16 cellular contexts compared by ENCODE assay signal in the genomic region with DNA sequence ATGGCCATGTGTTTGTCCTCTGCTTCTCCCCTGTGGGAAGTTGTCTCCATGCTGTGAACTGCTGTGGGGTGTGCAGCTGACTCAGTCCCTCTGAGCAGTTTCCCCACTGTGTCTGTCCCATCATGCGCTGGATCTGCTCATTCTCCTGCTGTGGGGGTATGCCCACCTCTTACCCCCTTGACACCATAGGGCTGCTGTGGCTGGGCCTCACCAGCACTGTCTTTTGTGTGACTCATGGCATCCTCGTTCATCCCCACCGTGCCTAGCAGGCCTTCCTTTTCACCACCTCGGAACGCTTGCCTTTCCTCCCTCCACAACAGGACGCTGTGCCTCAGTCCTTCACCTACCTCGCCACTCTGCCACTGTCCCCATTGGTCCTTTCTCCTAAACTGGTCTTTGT. TPM values are rescaled to one million over a fixed set of nuclear protein-coding genes. Genes with fewer than 3 reads are reported as not detected.
A peak's percentile ranks its signal among the peaks of the same experiment; 100 is the strongest.
DNase-seq lines count a peak whose midpoint lies in the region; ATAC-seq and TF ChIP-seq lines count a peak whose summit lies in the region.
"Had no signal": no experiment of that assay in that cellular context is flagged by ENCODE, and none has a peak within 500 bp of the region (broad histone marks: within the 10 kb centered on the region; RNA-seq: fewer than 3 reads in every experiment).

No MANE protein-coding gene starts in this region.

- POLR2A ChIA-PET in CD4-positive, alpha-beta T cell (lab: Charles Lee): interaction anchor here (1.3 kb wide), 1 partner anchor 247 kb away, joined by 5 read pairs; no protein-coding TSS in a partner anchor

- no peaks in the 10 kb centered on the region for H3K9me3 ChIP-seq in CD4-positive, alpha-beta T cell (ENCODE audit: control insufficient read depth, low read length)
- no peaks in the 10 kb centered on the region for H3K9me3 ChIP-seq in mesodermal cell (ENCODE audit: control insufficient read depth, low read length)
- H3K9me3 ChIP-seq: gastroesophageal sphincter had no signal

- no peak for ATAC-seq in CD4-positive, alpha-beta T cell (ENCODE audit: poor library complexity)
- ATAC-seq in GM23338: no peak
- ATAC-seq in GM21619 (IDR thresholded peaks at IDR 0.05; ENCODE audit: unreplicated experiment): no peak
- ATAC-seq in GM21526 (IDR thresholded peaks at IDR 0.05; ENCODE audit: low FRiP score, unreplicated experiment): no peak
- ATAC-seq: gastroesophageal sphincter had no signal

- peaks cover 16% of the 10 kb centered on the region; the same call in 1 of the 2 replicates for H3F3A ChIP-seq in GM23338 (replicated peaks; ENCODE audit: low read depth)

- peak overlapping the region; percentile 47 for H3K27ac ChIP-seq in CD4-positive, alpha-beta T cell (ENCODE audit: low read depth, low read length)
- H3K27ac ChIP-seq in GM23338 (ENCODE audit: low read depth) (peak overlapping the region; percentile 50; the same call in 1 of the 2 replicates), mesodermal cell (ENCODE audit: low read depth, low read length, severe bottlenecking) (peak overlapping the region; percentile 13)
- H3K27ac ChIP-seq: gastroesophageal sphincter, RWPE1 had no signal

- H3K4me3 ChIP-seq in GM23338: no peak overlapping the region
- H3K4me3 ChIP-seq in mesodermal cell (ENCODE audit: extremely low read depth, insufficient read depth, low read length, poor library complexity, severe bottlenecking): no peak overlapping the region
- H3K4me3 ChIP-seq: gastroesophageal sphincter had no signal

- no peak overlapping the region for H3K4me2 ChIP-seq in GM23338

- H3K4me1 Mint-ChIP-seq in CD4-positive, alpha-beta T cell (ENCODE audit: low read depth): peaks cover 52% of the 10 kb centered on the region
- H3K4me1 Mint-ChIP-seq in GM23338: peaks cover 7% of the 10 kb centered on the region
- H3K4me1 Mint-ChIP-seq in activated T-helper 2 cell treated with anti-CD3 and anti-CD28 coated beads, Interferon-gamma antibody, Interleukin-2, Interleukin-4, amounts not matched to agents 10 μg/mL and 5 μg/mL and 100 μg/mL, durations not matched to agents 14 hours and 24 hours and 36 hours (ENCODE audit: low read depth): peaks cover 41% of the 10 kb centered on the region

- H3K36me3 ChIP-seq in GM23338 (ENCODE audit: insufficient read depth) (peaks cover 19% of the 10 kb centered on the region), mesodermal cell (ENCODE audit: control insufficient read depth, insufficient read depth, low read length) (peaks cover 42% of the 10 kb centered on the region)

- CTCF ChIA-PET in CD4-positive, alpha-beta T cell (lab: Charles Lee): interaction anchor here (1.2 to 2.2 kb wide), 2 partner anchors 40 to 180 kb away, joined by 3 to 12 read pairs; no protein-coding TSS in a partner anchor

- 60 to 85% methylated on average over 5 to 7 of the region's 7 CpGs for WGBS in mesodermal cell (ENCODE audit: insufficient coverage in 2 of 2), 2 experiments

- no peaks in the 10 kb centered on the region for H3K36me3 Mint-ChIP-seq in CD4-positive, alpha-beta T cell (ENCODE audit: low read depth)
- peaks cover 44% of the 10 kb centered on the region for H3K36me3 Mint-ChIP-seq in GM23338 (ENCODE audit: low read depth)
- H3K36me3 Mint-ChIP-seq in activated T-helper 2 cell treated with anti-CD3 and anti-CD28 coated beads, Interferon-gamma antibody, Interleukin-2, Interleukin-4, amounts not matched to agents 10 μg/mL and 5 μg/mL and 100 μg/mL, durations not matched to agents 14 hours and 24 hours and 36 hours (ENCODE audit: low read depth): no peaks in the 10 kb centered on the region

- peaks cover 5% of the 10 kb centered on the region; the same call in 1 of the 2 replicates for H4K20me1 ChIP-seq in GM23338 (replicated peaks; ENCODE audit: insufficient read depth)

- H2AFZ ChIP-seq in GM23338: no peak overlapping the region

- TF ChIP-seq CTCF in CD4-positive, alpha-beta T cell (IDR thresholded peaks at IDR 0.05): no peak
- no peak for TF ChIP-seq CTCF in GM23338 (conservative IDR thresholded peaks at IDR 0.05; ENCODE audit: low read depth in 2 of 2)

- H3K4me3 Mint-ChIP-seq in CD4-positive, alpha-beta T cell: no peak overlapping the region
- no peak overlapping the region for H3K4me3 Mint-ChIP-seq in GM23338
- no peak overlapping the region for H3K4me3 Mint-ChIP-seq in activated T-helper 2 cell treated with anti-CD3 and anti-CD28 coated beads, Interferon-gamma antibody, Interleukin-2, Interleukin-4, amounts not matched to agents 10 μg/mL and 5 μg/mL and 100 μg/mL, durations not matched to agents 14 hours and 24 hours and 36 hours (ENCODE audit: low read depth)

- DNase-seq in CD4-positive, alpha-beta T cell: no peak
- DNase-seq in GM23338 (ENCODE audit: low spot score): no peak
- DNase-seq in activated T-helper 2 cell treated with anti-CD3 and anti-CD28 coated beads, Interferon-gamma antibody, Interleukin-2, Interleukin-4, amounts not matched to agents 10 μg/mL and 5 μg/mL and 100 μg/mL, durations not matched to agents 14 hours and 24 hours and 36 hours (ENCODE audit: low spot score): no peak
- no peak for DNase-seq in GF-D8 (lab: John Stamatoyannopoulos, UW)
- no peak for DNase-seq in DMS153 (lab: John Stamatoyannopoulos, UW)
- DNase-seq: activated CD4-positive, alpha-beta T cell treated with anti-CD3 and anti-CD28 coated beads, Interleukin-2, amount 50 U/mL, for 48 hours; cerebellar nuclear complex; NCI-H1092; stimulated activated naive CD4-positive, alpha-beta T cell treated with Interleukin-2 at 50 U/mL for 16 hours had no signal

- no peaks in the 10 kb centered on the region for H3K9me2 ChIP-seq in GM23338 (ENCODE audit: insufficient read depth)

- H3K9me3 Mint-ChIP-seq in CD4-positive, alpha-beta T cell: no peaks in the 10 kb centered on the region
- no peaks in the 10 kb centered on the region for H3K9me3 Mint-ChIP-seq in GM23338
- no peaks in the 10 kb centered on the region for H3K9me3 Mint-ChIP-seq in activated T-helper 2 cell treated with anti-CD3 and anti-CD28 coated beads, Interferon-gamma antibody, Interleukin-2, Interleukin-4, amounts not matched to agents 10 μg/mL and 5 μg/mL and 100 μg/mL, durations not matched to agents 14 hours and 24 hours and 36 hours

- 0 out of 2 replicates have a peak, but pooled peaks cover 3% of the 10 kb centered on the region for H3K4me1 ChIP-seq in GM23338 (ENCODE audit: insufficient read depth)
- H3K4me1 ChIP-seq in mesodermal cell (ENCODE audit: control insufficient read depth, insufficient read depth, low read length, poor library complexity, severe bottlenecking): peaks cover 14% of the 10 kb centered on the region
- H3K4me1 ChIP-seq: gastroesophageal sphincter had no signal

- intact Hi-C loops in CD4-positive, alpha-beta T cell (cut with DNase I, micrococcal nuclease): loop anchor here (1.0 to 5.0 kb wide), 5 partner anchors 35 to 340 kb away; no protein-coding TSS in a partner anchor
- intact Hi-C loops in activated T-helper 2 cell treated with anti-CD3 and anti-CD28 coated beads, Interferon-gamma antibody, Interleukin-2, Interleukin-4, amounts not matched to agents 10 μg/mL and 5 μg/mL and 100 μg/mL, durations not matched to agents 14 hours and 24 hours and 36 hours (cut with micrococcal nuclease): loop anchor here (2.0 kb wide), 1 partner anchor 93 kb away; no protein-coding TSS in a partner anchor

- H3K27ac Mint-ChIP-seq in CD4-positive, alpha-beta T cell: peak overlapping the region; percentile 88
- H3K27ac Mint-ChIP-seq in GM23338: peak overlapping the region; percentile 51
- peak overlapping the region; percentile 4 for H3K27ac Mint-ChIP-seq in activated T-helper 2 cell treated with anti-CD3 and anti-CD28 coated beads, Interferon-gamma antibody, Interleukin-2, Interleukin-4, amounts not matched to agents 10 μg/mL and 5 μg/mL and 100 μg/mL, durations not matched to agents 14 hours and 24 hours and 36 hours

- no peaks in the 10 kb centered on the region for H3K27me3 Mint-ChIP-seq in CD4-positive, alpha-beta T cell
- H3K27me3 Mint-ChIP-seq in GM23338 (ENCODE audit: insufficient read depth, low read depth, poor library complexity): peaks cover 7% of the 10 kb centered on the region
- no peaks in the 10 kb centered on the region for H3K27me3 Mint-ChIP-seq in activated T-helper 2 cell treated with anti-CD3 and anti-CD28 coated beads, Interferon-gamma antibody, Interleukin-2, Interleukin-4, amounts not matched to agents 10 μg/mL and 5 μg/mL and 100 μg/mL, durations not matched to agents 14 hours and 24 hours and 36 hours (ENCODE audit: low read depth)

- no peaks in the 10 kb centered on the region for H3K27me3 ChIP-seq in CD4-positive, alpha-beta T cell (ENCODE audit: control insufficient read depth, insufficient read depth, low read length)
- no peaks in the 10 kb centered on the region for H3K27me3 ChIP-seq in GM23338 (ENCODE audit: insufficient read depth)
- H3K27me3 ChIP-seq: gastroesophageal sphincter had no signal

- H3K79me2 ChIP-seq in GM23338 (replicated peaks; ENCODE audit: insufficient read depth): no peaks in the 10 kb centered on the region

TF ChIP-seq in GM23338, 12 proteins besides CTCF, POLR2A, EP300 and RAD21 (continues in another document):
- no peak for TF ChIP-seq NANOG (IDR thresholded peaks at IDR 0.05; ENCODE audit: borderline replicate concordance)

RNA-seq across cellular contexts. Expression of a gene that starts 27.3 kb away (rescaled TPM):
- total RNA-seq in CD4-positive, alpha-beta T cell: not detected
- 42.8 and 51.3 TPM in 2 replicates for total RNA-seq in GM23338 (2014; rRNA removed; shearing (Covaris generic))
- 16.8 and 17.7 TPM in 2 replicates for polyA plus RNA-seq in GM23338 (2016; fragmentation: Nextera tagmentation; extraction: Ambion mirVana)
- total RNA-seq in activated T-helper 2 cell treated with anti-CD3 and anti-CD28 coated beads, Interferon-gamma antibody, Interleukin-2, Interleukin-4, amounts not matched to agents 10 μg/mL and 5 μg/mL and 100 μg/mL, durations not matched to agents 14 hours and 24 hours and 36 hours: not detected in 2 replicates
- polyA plus RNA-seq in mesodermal cell (2013, experiment 1 of 2): 36.1 TPM
- 28.8 TPM for polyA plus RNA-seq in mesodermal cell (2013, experiment 2 of 2)
- total RNA-seq: lung microvascular endothelial cell; T-helper 1 cell treated with Interleukin-12 subunit alpha and Interleukin-12 subunit beta and Interleukin-4 antibody, amounts not matched to agents 30 ng/mL and 1 ng/mL, for 36 hours had no signal

Comparison
In these comparisons a context has a peak if more than half of its experiments do, and no peak if none do; other contexts are left out.
1. H3K27ac Mint-ChIP-seq: peak in every context shown above with its lines; median percentile 88 in CD4-positive, alpha-beta T cell; 51 in GM23338; 4 in activated T-helper 2 cell treated with anti-CD3 and anti-CD28 coated beads, Interferon-gamma antibody, Interleukin-2, Interleukin-4, amounts not matched to agents 10 μg/mL and 5 μg/mL and 100 μg/mL, durations not matched to agents 14 hours and 24 hours and 36 hours.
2. RNA of a gene that starts 27.3 kb away (total RNA-seq): 42.8 to 51.3 TPM in GM23338; not detected in CD4-positive, alpha-beta T cell and not detected in activated T-helper 2 cell treated with anti-CD3 and anti-CD28 coated beads, Interferon-gamma antibody, Interleukin-2, Interleukin-4, amounts not matched to agents 10 μg/mL and 5 μg/mL and 100 μg/mL, durations not matched to agents 14 hours and 24 hours and 36 hours; every median in the first group is over 10 times any median in the second.
3. Peak in every context shown above with its lines, with median percentiles within 50 percentile points of each other: H3K27ac ChIP-seq.